8 cellular contexts compared by ENCODE assay signal in genomic region chr1:213275293-213275692, GRCh38.
"Had no signal": no experiment of that assay in that cellular context is flagged by ENCODE, and none has a peak within 500 bp of the region (broad histone marks: within the 10 kb centered on the region; RNA-seq: fewer than 3 reads in every experiment).

No MANE protein-coding gene starts in this region.

- DNase-seq: GDM1, GF-D8 had no signal

- H3K4me3 ChIP-seq: GM12878 had no signal

- FAIRE-seq: G401.6, GM12878, GM12891, GM12892, GM18507, GM19239 had no signal
